In the genomic region with DNA sequence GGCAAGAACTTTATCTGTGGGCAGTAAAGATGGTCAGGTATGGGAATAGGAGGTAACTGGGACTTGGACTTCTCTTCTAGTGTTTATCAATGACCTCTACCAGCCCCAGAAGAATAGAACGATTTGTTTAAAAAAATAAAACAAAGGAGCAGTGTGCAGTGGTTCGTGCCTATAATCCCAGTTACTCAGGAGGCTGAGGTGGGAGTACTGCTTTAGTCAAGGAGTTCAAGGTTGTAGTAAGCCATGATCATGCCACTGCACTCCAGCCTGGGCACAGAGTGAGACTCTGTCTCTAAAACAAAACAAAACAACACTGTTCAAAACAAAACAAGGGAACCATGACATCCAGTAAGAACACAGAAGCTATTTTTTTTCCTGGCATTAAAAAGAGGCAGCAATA, we compare ENCODE assay signal across 27 cellular contexts. TPM values are rescaled to one million over a fixed set of nuclear protein-coding genes. Genes with fewer than 3 reads are reported as not detected.
A peak's percentile ranks its signal among the peaks of the same experiment; 100 is the strongest.
DNase-seq lines count a peak whose midpoint lies in the region; ATAC-seq, FAIRE-seq and TF ChIP-seq lines count a peak whose summit lies in the region.
"Had no signal": no experiment of that assay in that cellular context is flagged by ENCODE, and none has a peak within 500 bp of the region (broad histone marks: within the 10 kb centered on the region; RNA-seq: fewer than 3 reads in every experiment).

No MANE protein-coding gene starts in this region.

- no peaks in the 10 kb centered on the region for H3K9me3 Mint-ChIP-seq in T-helper 1 cell treated with Interleukin-12 subunit alpha and Interleukin-12 subunit beta and Interleukin-4 antibody, amounts not matched to agents 30 μg/mL and 1 μg/mL, for 36 hours
- no peaks in the 10 kb centered on the region for H3K9me3 Mint-ChIP-seq in activated CD8-positive, alpha-beta memory T cell treated with anti-CD3 and anti-CD28 coated beads, Interleukin-2, amount 10 ng/mL, durations not matched to agents 7 days and 5 days (ENCODE audit: low read depth)
- H3K9me3 Mint-ChIP-seq: HFFc6 had no signal

- peaks cover 65% of the 10 kb centered on the region for H3K79me2 ChIP-seq in GM12878 (ENCODE audit: control insufficient read depth, insufficient read depth, low read length)

- H3K27me3 Mint-ChIP-seq in T-helper 1 cell treated with Interleukin-12 subunit alpha and Interleukin-12 subunit beta and Interleukin-4 antibody, amounts not matched to agents 30 μg/mL and 1 μg/mL, for 36 hours (ENCODE audit: low read depth) = no peaks in the 10 kb centered on the region
- no peaks in the 10 kb centered on the region for H3K27me3 Mint-ChIP-seq in activated CD8-positive, alpha-beta memory T cell treated with anti-CD3 and anti-CD28 coated beads, Interleukin-2, amount 10 ng/mL, durations not matched to agents 7 days and 5 days

- in situ Hi-C loops in GM12878 (cut with MboI) = no loop called here

- no peak for TF ChIP-seq EP300 in GM12878 (IDR thresholded peaks at IDR 0.05; ENCODE audit: borderline replicate concordance in 1 of 2, control insufficient read depth in 1 of 2, low read depth in 2 of 2, low read length in 2 of 2)

- H3K4me3 Mint-ChIP-seq in T-helper 1 cell treated with Interleukin-12 subunit alpha and Interleukin-12 subunit beta and Interleukin-4 antibody, amounts not matched to agents 30 μg/mL and 1 μg/mL, for 36 hours = peak overlapping the region; percentile 73
- no peak overlapping the region for H3K4me3 Mint-ChIP-seq in activated CD8-positive, alpha-beta memory T cell treated with anti-CD3 and anti-CD28 coated beads, Interleukin-2, amount 10 ng/mL, durations not matched to agents 7 days and 5 days
- H3K4me3 Mint-ChIP-seq: HFFc6 had no signal

- H3K9me3 ChIP-seq in HEK293 (ENCODE audit: control insufficient read depth, insufficient read depth, low read depth, low read length) (no peaks in the 10 kb centered on the region), GM12878 (replicated peaks; ENCODE audit: control insufficient read depth, insufficient read depth, low read length) (no peaks in the 10 kb centered on the region; the same call in 2 of the 3 replicates), neutrophil (no peaks in the 10 kb centered on the region)
- H3K9me3 ChIP-seq: adrenal gland, gastroesophageal sphincter, prostate gland, SJSA1 had no signal

- H4K20me1 ChIP-seq in GM12878 (ENCODE audit: control insufficient read depth, insufficient read depth) = no peaks in the 10 kb centered on the region

- no peak overlapping the region for H3K9ac ChIP-seq in GM12878 (ENCODE audit: control insufficient read depth, insufficient read depth, low read length)

- ATAC-seq in GM12878 = no peak
- no peak for ATAC-seq in activated CD8-positive, alpha-beta memory T cell treated with anti-CD3 and anti-CD28 coated beads, Interleukin-2, amount 10 ng/mL, durations not matched to agents 7 days and 5 days
- ATAC-seq: esophagus mucosa, gastroesophageal sphincter had no signal

- 22% methylated on average over 2 of the region's 2 CpGs for WGBS in GM12878 (ENCODE audit: insufficient coverage, insufficient replicate concordance, low lambda C conversion rate, missing lambda C conversion rate)

- H3K27ac ChIP-seq in HEK293 (ENCODE audit: extremely low read depth, low read depth, low read length) (no peak overlapping the region), GM12878 (ENCODE audit: control insufficient read depth, insufficient read depth) (no peak overlapping the region), neutrophil (peak overlapping the region; percentile 37)
- H3K27ac ChIP-seq: 22Rv1, adrenal gland, gastroesophageal sphincter, prostate gland, SJSA1 had no signal

- SMC1A ChIA-PET in GM12878 (lab: Charles Lee; ENCODE audit: uncharacterized antibody, unreplicated experiment) = interaction anchor here (0.9 to 3.0 kb wide), 6 partner anchors 21 to 73 kb away, joined by 3 to 30 read pairs (median 8); no protein-coding TSS in a partner anchor

- peaks cover 60% of the 10 kb centered on the region for H3K4me1 Mint-ChIP-seq in T-helper 1 cell treated with Interleukin-12 subunit alpha and Interleukin-12 subunit beta and Interleukin-4 antibody, amounts not matched to agents 30 μg/mL and 1 μg/mL, for 36 hours (ENCODE audit: low read depth)
- peaks cover 63% of the 10 kb centered on the region for H3K4me1 Mint-ChIP-seq in activated CD8-positive, alpha-beta memory T cell treated with anti-CD3 and anti-CD28 coated beads, Interleukin-2, amount 10 ng/mL, durations not matched to agents 7 days and 5 days

- H3K27ac Mint-ChIP-seq in T-helper 1 cell treated with Interleukin-12 subunit alpha and Interleukin-12 subunit beta and Interleukin-4 antibody, amounts not matched to agents 30 μg/mL and 1 μg/mL, for 36 hours = peak overlapping the region; percentile 55
- H3K27ac Mint-ChIP-seq in activated CD8-positive, alpha-beta memory T cell treated with anti-CD3 and anti-CD28 coated beads, Interleukin-2, amount 10 ng/mL, durations not matched to agents 7 days and 5 days = no peak overlapping the region
- H3K27ac Mint-ChIP-seq: HFFc6 had no signal

- no peak for DNase-seq in T-helper 1 cell
- DNase-seq in GM12878 (ENCODE audit: low read depth, low spot score) = no peak
- DNase-seq in NCI-H524 treated with DMSO at 0.1 percent for 48 hours (lab: John Stamatoyannopoulos, UW) = no peak
- no peak for DNase-seq in activated CD8-positive, alpha-beta memory T cell treated with anti-CD3 and anti-CD28 coated beads, Interleukin-2, amount 10 ng/mL, durations not matched to agents 7 days and 5 days
- DNase-seq in activated naive CD4-positive, alpha-beta T cell treated with Interleukin-2 at 50 U/mL for 16 hours = no peak
- DNase-seq: activated CD4-positive, CD25-positive, alpha-beta regulatory T cell treated with anti-CD3 and anti-CD28 coated beads, Interleukin-2, amount 50 U/mL, for 72 hours; activated gamma-delta T cell treated with Interleukin-2 at 50 U/mL for 16 hours; adrenal gland; caudate nucleus; effector CD8-positive, alpha-beta T cell; HFFc6; NCI-H1105; NCI-H2081; NCI-H446 treated with DMSO at 0.1 percent for 48 hours; T1000 had no signal

- FAIRE-seq in GM12878 (lab: Jason Lieb, UNC) = no peak
- FAIRE-seq: D721Med, RCC 7860 had no signal

- POLR2A ChIA-PET in HEK293 (lab: Yijun Ruan, JAX) = no interaction called here
- POLR2A ChIA-PET in GM12878 (lab: Charles Lee) = interaction anchor here (0.5 to 5.7 kb wide), 6 partner anchors 16 to 167 kb away, joined by 3 to 56 read pairs (median 3); no protein-coding TSS in a partner anchor

- H3K4me3 ChIP-seq in HEK293 (ENCODE audit: low read depth, low read length) (no peak overlapping the region), GM12878 (no peak overlapping the region; the same call in 1 of the 2 replicates), neutrophil (ENCODE audit: low read depth in 1 of 2, low read length in 1 of 2) (no peak overlapping the region)
- H3K4me3 ChIP-seq: adrenal gland, gastroesophageal sphincter, prostate gland, SJSA1, skin epidermis had no signal

- TF ChIP-seq POLR2A in GM12878 (IDR thresholded peaks at IDR 0.05; ENCODE audit: low read depth, low read length) = no peak

- H2AFZ ChIP-seq in GM12878 (ENCODE audit: control insufficient read depth, low read depth, low read length) = no peak overlapping the region

- H3K4me1 ChIP-seq in HEK293 (ENCODE audit: control insufficient read depth, insufficient read depth, low read length) (peaks cover 10% of the 10 kb centered on the region), GM12878 (ENCODE audit: control insufficient read depth, insufficient read depth, low read length) (peaks cover 19% of the 10 kb centered on the region), neutrophil (ENCODE audit: control insufficient read depth in 1 of 2, insufficient read depth in 1 of 2, low read depth in 1 of 2, low read length in 1 of 2) (peaks cover 35 to 56% of the 10 kb centered on the region in 2 experiments)
- H3K4me1 ChIP-seq: prostate gland had no signal

- RAD21 ChIA-PET in GM12878 (lab: Charles Lee; ENCODE audit: unreplicated experiment) = interaction anchor here (2.1 to 6.5 kb wide), 4 partner anchors 21 to 72 kb away, joined by 7 to 38 read pairs (median 9); no protein-coding TSS in a partner anchor

- peak overlapping the region; percentile 41 for H3K4me2 ChIP-seq in GM12878 (ENCODE audit: control insufficient read depth, insufficient read depth)

- no TSS peak for BruUV-seq in GM12878 (replicated peaks; lab: Mats Ljungman, UMichigan)

- CTCF ChIA-PET in HEK293 (lab: Yijun Ruan, JAX) (no interaction called here), GM12878 (lab: Yijun Ruan, JAX) (interaction anchor here (1.1 to 2.2 kb wide), 3 partner anchors 9 to 28 kb away, joined by 5 to 12 read pairs (median 6); no protein-coding TSS in a partner anchor)
- CTCF ChIA-PET in activated CD8-positive, alpha-beta memory T cell treated with anti-CD3 and anti-CD28 coated beads, Interleukin-2, amount 10 ng/mL, durations not matched to agents 7 days and 5 days (lab: Charles Lee) = interaction anchor here (2.3 kb wide), 1 partner anchor 20 kb away, joined by 7 read pairs; no protein-coding TSS in a partner anchor

- no peak for TF ChIP-seq RAD21 in GM12878 (IDR thresholded peaks at IDR 0.05; ENCODE audit: insufficient read depth, low read depth, low read length)

- TF ChIP-seq CTCF in HEK293 (tag by site-specific recombination; IDR thresholded peaks at IDR 0.05) (no peak), GM12878 (IDR thresholded peaks at IDR 0.05 in 2 of 3, conservative IDR thresholded peaks at IDR 0.05 in 1 of 3; ENCODE audit: control insufficient read depth in 2 of 3, extremely low read depth in 1 of 3, insufficient read depth in 1 of 3, low read depth in 3 of 3, low read length in 3 of 3) (no peak), neutrophil (IDR thresholded peaks at IDR 0.05) (no peak)

- H3K27me3 ChIP-seq in GM12878 (replicated peaks in 1 of 2; ENCODE audit: control insufficient read depth in 2 of 2, insufficient read depth in 2 of 2, low read length in 1 of 2) (no peaks in the 10 kb centered on the region), neutrophil (no peaks in the 10 kb centered on the region)
- H3K27me3 ChIP-seq: adrenal gland, gastroesophageal sphincter, SJSA1 had no signal

- peaks cover 50% of the 10 kb centered on the region for H3K36me3 Mint-ChIP-seq in T-helper 1 cell treated with Interleukin-12 subunit alpha and Interleukin-12 subunit beta and Interleukin-4 antibody, amounts not matched to agents 30 μg/mL and 1 μg/mL, for 36 hours (ENCODE audit: low read depth)
- H3K36me3 Mint-ChIP-seq in activated CD8-positive, alpha-beta memory T cell treated with anti-CD3 and anti-CD28 coated beads, Interleukin-2, amount 10 ng/mL, durations not matched to agents 7 days and 5 days = peaks cover 15% of the 10 kb centered on the region

- intact Hi-C loops in GM12878 (cut with micrococcal nuclease; ENCODE audit: unreplicated experiment) = loop anchor here (5.0 kb wide), 1 partner anchor 77 kb away; the partner anchor contains the start of gene AK2

- H3K36me3 ChIP-seq in HEK293 (ENCODE audit: control insufficient read depth in 2 of 2, insufficient read depth in 1 of 2, low read length in 2 of 2) (no peaks in the 10 kb centered on the region), GM12878 (ENCODE audit: control insufficient read depth in 2 of 2, insufficient read depth in 2 of 2, low read length in 1 of 2) (no peaks in the 10 kb centered on the region), neutrophil (peaks cover 33% of the 10 kb centered on the region)
- H3K36me3 ChIP-seq: adrenal gland, gastroesophageal sphincter, prostate gland had no signal

RNA-seq across cellular contexts. Expression of gene RNF19B, which starts 4.3 kb away (rescaled TPM):
- total RNA-seq in GM12878 (2013; cell fraction: nucleolus; rRNA removed) = 15.2 and 15.5 TPM in 2 replicates
- total RNA-seq in GM12878 (2014; rRNA removed) (17.2 and 17.6 TPM in 2 replicates), GM12878 (2014; rRNA removed; fragmentation: Illumina TruSeq; extraction: Trizol) (15.5 and 16.7 TPM in 2 replicates), GM12878 (2021) (30.3 and 32.2 TPM in 2 replicates)
- polyA plus RNA-seq in GM12878 (2011; ENCODE audit: low read depth) = 12.8 TPM
- polyA plus RNA-seq in GM12878 (2011; rRNA removed) (21.7 and 32.6 TPM in 2 replicates), GM12878 (2014; fragmentation: Illumina TruSeq; extraction: Trizol) (23.1 and 24.9 TPM in 2 replicates), GM12878 (2014; fragmentation: Nextera tagmentation; extraction: Ambion mirVana) (1 to 10 TPM; 4.3 to 9.1 TPM), GM12878 (2014; rRNA removed) (23.4 and 24.2 TPM in 2 replicates), GM12878 (2016; fragmentation: Nextera tagmentation; extraction: Ambion mirVana) (1 to 10 TPM; 2.8 to 4.0 TPM)
- polyA plus RNA-seq in GM12878 (2011; cell fraction: cytosol; rRNA removed) = 29.5 and 31.4 TPM in 2 replicates
- polyA plus RNA-seq in GM12878 (2011; cell fraction: nucleus; rRNA removed) = 16.5 and 19.7 TPM in 2 replicates
- polyA plus RNA-seq in GM12878 (2012) = 16.7 and 18.2 TPM in 2 replicates
- polyA minus RNA-seq in GM12878 (2011; rRNA and poly(A)+ RNA removed) = 54.0 and 66.6 TPM in 2 replicates
- 17.2 and 18.3 TPM in 2 replicates for polyA minus RNA-seq in GM12878 (2011; cell fraction: cytosol; rRNA and poly(A)+ RNA removed)
- polyA minus RNA-seq in GM12878 (2011; cell fraction: nucleus; rRNA and poly(A)+ RNA removed) = 14.4 and 22.5 TPM in 2 replicates
- total RNA-seq in activated CD8-positive, alpha-beta memory T cell treated with anti-CD3 and anti-CD28 coated beads, Interleukin-2, amount 10 ng/mL, durations not matched to agents 7 days and 5 days = 10 to 100 TPM; 31.6 to 47.4 TPM

RNA-seq across cellular contexts. Expression of gene TMEM54, which starts 59.2 kb away (rescaled TPM):
- 0.93 and 1.4 TPM in 2 replicates for total RNA-seq in GM12878 (2013; cell fraction: nucleolus; rRNA removed)
- total RNA-seq in GM12878 (2014; rRNA removed) (0.34 and 0.71 TPM in 2 replicates), GM12878 (2014; rRNA removed; fragmentation: Illumina TruSeq; extraction: Trizol) (0.18 and 0.45 TPM in 2 replicates), GM12878 (2021) (0.59 and 1.1 TPM in 2 replicates)
- polyA plus RNA-seq in GM12878 (2011; ENCODE audit: low read depth) = 0.33 TPM
- polyA plus RNA-seq in GM12878 (2011; rRNA removed) (0.63 and 0.80 TPM in 2 replicates), GM12878 (2014; fragmentation: Illumina TruSeq; extraction: Trizol) (0.16 TPM in 1 of 2 replicates, not detected in the other), GM12878 (2014; fragmentation: Nextera tagmentation; extraction: Ambion mirVana) (under 1 TPM in 1 of 2 experiments, not detected in 1; 0.07 TPM), GM12878 (2014; rRNA removed) (0.56 and 0.76 TPM in 2 replicates), GM12878 (2016; fragmentation: Nextera tagmentation; extraction: Ambion mirVana) (under 1 TPM; 0.71 to 0.94 TPM)
- 3.4 and 4.0 TPM in 2 replicates for polyA plus RNA-seq in GM12878 (2011; cell fraction: cytosol; rRNA removed)
- polyA plus RNA-seq in GM12878 (2011; cell fraction: nucleus; rRNA removed) = 0.82 and 1.3 TPM in 2 replicates
- polyA plus RNA-seq in GM12878 (2012) = 0.45 and 0.91 TPM in 2 replicates
- 1.2 and 2.3 TPM in 2 replicates for polyA minus RNA-seq in GM12878 (2011; rRNA and poly(A)+ RNA removed)
- not detected in 2 replicates for polyA minus RNA-seq in GM12878 (2011; cell fraction: cytosol; rRNA and poly(A)+ RNA removed)
- polyA minus RNA-seq in GM12878 (2011; cell fraction: nucleus; rRNA and poly(A)+ RNA removed) = 0.67 TPM in 1 of 2 replicates, not detected in the other
- total RNA-seq in activated CD8-positive, alpha-beta memory T cell treated with anti-CD3 and anti-CD28 coated beads, Interleukin-2, amount 10 ng/mL, durations not matched to agents 7 days and 5 days = not detected
- polyA plus RNA-seq: neural cell had no signal
